In genomic region chr1:41515131-41515678, GRCh38 we compare ENCODE assay signal across 12 cellular contexts. TPM values are rescaled to one million over a fixed set of nuclear protein-coding genes. Genes with fewer than 3 reads are reported as not detected.
DNase-seq lines count a peak whose midpoint lies in the region; ATAC-seq and TF ChIP-seq lines count a peak whose summit lies in the region.
"Had no signal": no experiment of that assay in that cellular context is flagged by ENCODE, and none has a peak within 500 bp of the region (broad histone marks: within the 10 kb centered on the region; RNA-seq: fewer than 3 reads in every experiment).

No MANE protein-coding gene starts in this region.

- TF ChIP-seq CTCF in brain (conservative IDR thresholded peaks at IDR 0.05) (no peak), transverse colon (IDR thresholded peaks at IDR 0.05) (no peak)

- peaks cover 3% of the 10 kb centered on the region for H3K27me3 Mint-ChIP-seq in brain
- H3K27me3 Mint-ChIP-seq: activated CD4-positive, alpha-beta T cell treated with anti-CD3 and anti-CD28 coated beads, Interleukin-2, amount 10 ng/mL, durations not matched to agents 7 days and 5 days; activated naive CD8-positive, alpha-beta T cell treated with anti-CD3 and anti-CD28 coated beads, Interleukin-2, amount 10 ng/mL, durations not matched to agents 7 days and 5 days had no signal

- H3K36me3 ChIP-seq in transverse colon, result no peaks in the 10 kb centered on the region
- H3K36me3 ChIP-seq: SJCRH30 had no signal

- TF ChIP-seq POLR2A in transverse colon (IDR thresholded peaks at IDR 0.05), result no peak

- no peaks in the 10 kb centered on the region for H3K9me3 ChIP-seq in transverse colon
- H3K9me3 ChIP-seq: SJCRH30 had no signal

- peak overlapping the region in 2 of 5 experiments; percentile 21 to 34 for H3K4me3 Mint-ChIP-seq in brain
- H3K4me3 Mint-ChIP-seq: activated CD4-positive, alpha-beta T cell treated with anti-CD3 and anti-CD28 coated beads, Interleukin-2, amount 10 ng/mL, durations not matched to agents 7 days and 5 days; activated naive CD8-positive, alpha-beta T cell treated with anti-CD3 and anti-CD28 coated beads, Interleukin-2, amount 10 ng/mL, durations not matched to agents 7 days and 5 days had no signal

- H3K27me3 ChIP-seq in layer of hippocampus (ENCODE audit: control insufficient read depth, insufficient read depth, low read length) (no peaks in the 10 kb centered on the region), transverse colon (no peaks in the 10 kb centered on the region)
- H3K27me3 ChIP-seq: SJCRH30 had no signal

- TF ChIP-seq EP300 in transverse colon (IDR thresholded peaks at IDR 0.05; ENCODE audit: low read depth), result no peak

- H3K4me3 ChIP-seq in transverse colon, result no peak overlapping the region
- H3K4me3 ChIP-seq: SJCRH30 had no signal

- peak overlapping the region in 4 of 5 experiments; percentile 16 to 79 (median 73) for H3K27ac Mint-ChIP-seq in brain
- H3K27ac Mint-ChIP-seq: activated CD4-positive, alpha-beta T cell treated with anti-CD3 and anti-CD28 coated beads, Interleukin-2, amount 10 ng/mL, durations not matched to agents 7 days and 5 days; activated naive CD8-positive, alpha-beta T cell treated with anti-CD3 and anti-CD28 coated beads, Interleukin-2, amount 10 ng/mL, durations not matched to agents 7 days and 5 days had no signal

- intact Hi-C loops in transverse colon (cut with DNase I; ENCODE audit: low total_unique reads), result loop anchor here (5.0 kb wide), 1 partner anchor 248 kb away; no protein-coding TSS in a partner anchor

- WGBS in transverse colon (ENCODE audit: low coverage in 1 of 2), 2 donors, result 17 to 70% methylated on average over 1 to 5 of the region's 5 CpGs

- peaks cover 13% of the 10 kb centered on the region for H3K36me3 Mint-ChIP-seq in brain

- H3K4me1 ChIP-seq in transverse colon, result peaks cover 14 to 28% (median 24%) of the 10 kb centered on the region in 4 donors

- DNase-seq in NCI-H2171 treated with DMSO at 0.1 percent for 48 hours (lab: John Stamatoyannopoulos, UW), result peak; percentile 8
- no peak for DNase-seq in NCI-H2171 (lab: John Stamatoyannopoulos, UW)
- DNase-seq in transverse colon, result peak; percentile 65
- no peak for DNase-seq in NCI-H774 (lab: John Stamatoyannopoulos, UW)
- DNase-seq: activated CD4-positive, alpha-beta T cell treated with anti-CD3 and anti-CD28 coated beads, Interleukin-2, amount 10 ng/mL, durations not matched to agents 7 days and 5 days; activated naive CD8-positive, alpha-beta T cell treated with anti-CD3 and anti-CD28 coated beads, Interleukin-2, amount 10 ng/mL, durations not matched to agents 7 days and 5 days had no signal

- ATAC-seq in HG02763 (IDR thresholded peaks at IDR 0.05; ENCODE audit: unreplicated experiment) (no peak), HG03025 (IDR thresholded peaks at IDR 0.05; ENCODE audit: low FRiP score, unreplicated experiment) (no peak)

- H3K9me3 Mint-ChIP-seq in brain, result peaks cover 0 to under 1% (median 0%) of the 10 kb centered on the region in 5 experiments
- H3K9me3 Mint-ChIP-seq: activated CD4-positive, alpha-beta T cell treated with anti-CD3 and anti-CD28 coated beads, Interleukin-2, amount 10 ng/mL, durations not matched to agents 7 days and 5 days; activated naive CD8-positive, alpha-beta T cell treated with anti-CD3 and anti-CD28 coated beads, Interleukin-2, amount 10 ng/mL, durations not matched to agents 7 days and 5 days had no signal

- H3K27ac ChIP-seq in layer of hippocampus (ENCODE audit: low read depth, low read length), result peak overlapping the region; percentile 54
- peak overlapping the region; percentile 47 to 83 (median 66) for H3K27ac ChIP-seq in transverse colon
- H3K27ac ChIP-seq: epithelial cell of prostate, SJCRH30 had no signal

- in situ Hi-C loops in transverse colon (cut with MboI; ENCODE audit: low pct_ligation_motif_present in 1 of 4, low pct_unique_long_range_greater_than_20kb in 1 of 4, low sequenced_read_pairs in 3 of 4), result no loop called here

- H3K4me1 Mint-ChIP-seq in brain, result peaks cover 31% of the 10 kb centered on the region

RNA-seq across cellular contexts. Expression of gene EDN2, which starts 30.7 kb away (rescaled TPM):
- polyA plus RNA-seq in brain (ENCODE audit: insufficient read depth, low read depth, low replicate concordance), result not detected
- total RNA-seq in transverse colon, result 10 to 100 TPM in 2 of 4 donors, 1 to 10 TPM in 2; 3.8 to 15.7 (median 10.3) TPM
- total RNA-seq: activated CD4-positive, alpha-beta T cell treated with anti-CD3 and anti-CD28 coated beads, Interleukin-2, amount 10 ng/mL, durations not matched to agents 7 days and 5 days; activated naive CD8-positive, alpha-beta T cell treated with anti-CD3 and anti-CD28 coated beads, Interleukin-2, amount 10 ng/mL, durations not matched to agents 7 days and 5 days had no signal

Comparison
In these comparisons a context has a peak if more than half of its experiments do, and no peak if none do; other contexts are left out.
1. DNase-seq: peak in NCI-H2171 treated with DMSO at 0.1 percent for 48 hours (single experiment) and transverse colon (single experiment); none in NCI-H2171 (single experiment) and NCI-H774 (single experiment).